ENCODE assay signal across 9 cellular contexts in the genomic region with DNA sequence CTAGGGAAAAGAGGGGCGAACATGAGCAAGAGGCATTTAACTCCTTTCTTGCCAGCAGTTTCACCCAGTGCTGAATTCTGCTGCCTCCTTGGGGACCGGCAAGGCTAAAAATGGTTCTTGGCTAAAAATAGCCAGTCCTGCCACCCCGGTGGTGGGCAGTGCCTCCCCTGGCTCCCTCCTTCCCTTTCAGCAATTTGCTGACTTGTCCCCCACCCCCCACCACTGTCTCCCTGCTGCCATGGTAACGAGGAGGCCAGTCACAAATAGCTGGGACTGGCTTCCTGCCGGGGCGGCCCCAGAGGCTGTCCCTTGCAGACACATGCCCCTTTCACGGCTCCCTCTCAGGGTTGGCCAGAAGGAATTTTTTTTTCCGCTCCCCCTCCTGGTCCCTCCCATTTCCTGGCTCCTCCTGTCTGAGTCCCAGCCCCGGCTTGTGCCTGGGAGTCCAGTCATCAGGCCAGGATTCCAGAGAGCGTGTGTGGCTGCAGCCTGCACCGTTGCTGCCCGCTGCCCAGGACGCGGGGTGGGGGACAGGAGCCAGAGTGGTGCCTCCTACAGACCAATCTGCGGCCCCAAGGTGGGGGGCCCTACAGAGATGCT.
A peak's percentile ranks its signal among the peaks of the same experiment; 100 is the strongest.
DNase-seq lines count a peak whose midpoint lies in the region; ATAC-seq and TF ChIP-seq lines count a peak whose summit lies in the region.
"Had no signal": no experiment of that assay in that cellular context is flagged by ENCODE, and none has a peak within 500 bp of the region (broad histone marks: within the 10 kb centered on the region; RNA-seq: fewer than 3 reads in every experiment).

No MANE protein-coding gene starts in this region.

- no peaks in the 10 kb centered on the region for H3K9me3 ChIP-seq in Panc1 (ENCODE audit: control insufficient read depth, insufficient read depth, low read depth, low read length)

- peak overlapping the region; percentile 79 for H3K27ac ChIP-seq in Panc1 (ENCODE audit: low read length)
- H3K27ac ChIP-seq in layer of hippocampus (ENCODE audit: low read depth, low read length): peak overlapping the region; percentile 77

- ATAC-seq in HG02870 (IDR thresholded peaks at IDR 0.05; ENCODE audit: unreplicated experiment) (peak; percentile 37), Panc1 (peak; percentile 93)
- peak; percentile 79 for ATAC-seq in stimulated activated memory B cell treated with anti-CD40 and anti-IgM and Interleukin-4, amounts not matched to agents 10 μg/mL and 1 μg/mL and 100 μg/mL, for 72 hours

- H3K27me3 ChIP-seq in Panc1 (ENCODE audit: control insufficient read depth, insufficient read depth, low read length) (no peaks in the 10 kb centered on the region), layer of hippocampus (ENCODE audit: control insufficient read depth, insufficient read depth, low read length) (no peaks in the 10 kb centered on the region)

- intact Hi-C loops in Panc1 (cut with micrococcal nuclease; ENCODE audit: unreplicated experiment): no loop called here

- H3K4me1 ChIP-seq in Panc1 (ENCODE audit: control insufficient read depth, insufficient read depth, low read length): peaks cover 5% of the 10 kb centered on the region

- peaks cover 63% of the 10 kb centered on the region for H3K4me1 Mint-ChIP-seq in stimulated activated memory B cell treated with anti-CD40 and anti-IgM and Interleukin-4, amounts not matched to agents 10 μg/mL and 1 μg/mL and 100 μg/mL, for 72 hours
- peaks cover 32% of the 10 kb centered on the region for H3K4me1 Mint-ChIP-seq in activated naive CD4-positive, alpha-beta T cell treated with anti-CD3 and anti-CD28 coated beads, Interleukin-2, amount 10 ng/mL, durations not matched to agents 7 days and 5 days

- peaks cover 53% of the 10 kb centered on the region for H3K36me3 Mint-ChIP-seq in stimulated activated memory B cell treated with anti-CD40 and anti-IgM and Interleukin-4, amounts not matched to agents 10 μg/mL and 1 μg/mL and 100 μg/mL, for 72 hours
- peaks cover 26% of the 10 kb centered on the region for H3K36me3 Mint-ChIP-seq in activated naive CD4-positive, alpha-beta T cell treated with anti-CD3 and anti-CD28 coated beads, Interleukin-2, amount 10 ng/mL, durations not matched to agents 7 days and 5 days

- CTCF ChIA-PET in Panc1 (lab: Charles Lee): interaction anchor here (6.9 kb wide), 1 partner anchor 63 kb away, joined by 65 read pairs; no protein-coding TSS in a partner anchor
- CTCF ChIA-PET in activated naive CD4-positive, alpha-beta T cell treated with anti-CD3 and anti-CD28 coated beads, Interleukin-2, amount 10 ng/mL, durations not matched to agents 7 days and 5 days (lab: Charles Lee): interaction anchor here (0.9 to 16.3 kb wide), 7 partner anchors 10 to 192 kb away, joined by 3 to 429 read pairs (median 21); a partner anchor contains a TSS

- H3K4me3 Mint-ChIP-seq in stimulated activated memory B cell treated with anti-CD40 and anti-IgM and Interleukin-4, amounts not matched to agents 10 μg/mL and 1 μg/mL and 100 μg/mL, for 72 hours: peak overlapping the region; percentile 80
- H3K4me3 Mint-ChIP-seq in activated naive CD4-positive, alpha-beta T cell treated with anti-CD3 and anti-CD28 coated beads, Interleukin-2, amount 10 ng/mL, durations not matched to agents 7 days and 5 days: no peak overlapping the region

- H3K27ac Mint-ChIP-seq in stimulated activated memory B cell treated with anti-CD40 and anti-IgM and Interleukin-4, amounts not matched to agents 10 μg/mL and 1 μg/mL and 100 μg/mL, for 72 hours: peak overlapping the region; percentile 77
- H3K27ac Mint-ChIP-seq in activated naive CD4-positive, alpha-beta T cell treated with anti-CD3 and anti-CD28 coated beads, Interleukin-2, amount 10 ng/mL, durations not matched to agents 7 days and 5 days: no peak overlapping the region

- DNase-seq in NCI-H748 (lab: John Stamatoyannopoulos, UW; ENCODE audit: unreplicated experiment): peak; percentile 7
- no peak for DNase-seq in NCI-H748 treated with DMSO at 0.1 percent for 48 hours (lab: John Stamatoyannopoulos, UW)
- DNase-seq in Panc1 (ENCODE audit: low read depth, low spot score): peak; percentile 87
- peak; percentile 99 for DNase-seq in dermis blood vessel endothelial cell
- DNase-seq in activated naive CD4-positive, alpha-beta T cell treated with anti-CD3 and anti-CD28 coated beads, Interleukin-2, amount 10 ng/mL, durations not matched to agents 7 days and 5 days: no peak
- DNase-seq: DND-41 had no signal

- H3K27me3 Mint-ChIP-seq in stimulated activated memory B cell treated with anti-CD40 and anti-IgM and Interleukin-4, amounts not matched to agents 10 μg/mL and 1 μg/mL and 100 μg/mL, for 72 hours: no peaks in the 10 kb centered on the region
- no peaks in the 10 kb centered on the region for H3K27me3 Mint-ChIP-seq in activated naive CD4-positive, alpha-beta T cell treated with anti-CD3 and anti-CD28 coated beads, Interleukin-2, amount 10 ng/mL, durations not matched to agents 7 days and 5 days

- H3K9me3 Mint-ChIP-seq in stimulated activated memory B cell treated with anti-CD40 and anti-IgM and Interleukin-4, amounts not matched to agents 10 μg/mL and 1 μg/mL and 100 μg/mL, for 72 hours: no peaks in the 10 kb centered on the region
- no peaks in the 10 kb centered on the region for H3K9me3 Mint-ChIP-seq in activated naive CD4-positive, alpha-beta T cell treated with anti-CD3 and anti-CD28 coated beads, Interleukin-2, amount 10 ng/mL, durations not matched to agents 7 days and 5 days

- no peak for TF ChIP-seq CTCF in Panc1 (IDR thresholded peaks at IDR 0.05)

- in situ Hi-C loops in Panc1 (cut with HindIII; ENCODE audit: low pct_unique_long_range_greater_than_20kb, low sequenced_read_pairs): no loop called here

- no peaks in the 10 kb centered on the region for H3K36me3 ChIP-seq in Panc1 (ENCODE audit: control insufficient read depth, insufficient read depth, low read length)

- POLR2A ChIA-PET in Panc1 (lab: Charles Lee): interaction anchor here (0.6 kb wide), 1 partner anchor 25 kb away, joined by 13 read pairs; no protein-coding TSS in a partner anchor

- H3K4me3 ChIP-seq in Panc1 (ENCODE audit: low read depth in 2 of 2, low read length in 2 of 2): peak overlapping the region; percentile 50 to 55

- no TSS peak for BruUV-seq in Panc1 (replicated peaks; lab: Mats Ljungman, UMichigan)

Comparison
In these comparisons a context has a peak if more than half of its experiments do, and no peak if none do; other contexts are left out.
1. DNase-seq: peak in NCI-H748 (single experiment), Panc1 (single experiment) and dermis blood vessel endothelial cell (single experiment); none in NCI-H748 treated with DMSO at 0.1 percent for 48 hours (single experiment) and activated naive CD4-positive, alpha-beta T cell treated with anti-CD3 and anti-CD28 coated beads, Interleukin-2, amount 10 ng/mL, durations not matched to agents 7 days and 5 days (single experiment).
2. ATAC-seq: peak in every context shown above with its lines; median percentile 93 in Panc1; 79 in stimulated activated memory B cell treated with anti-CD40 and anti-IgM and Interleukin-4, amounts not matched to agents 10 μg/mL and 1 μg/mL and 100 μg/mL, for 72 hours; 37 in HG02870.